ENCODE assay signal across 1 cellular context in the genomic region with DNA sequence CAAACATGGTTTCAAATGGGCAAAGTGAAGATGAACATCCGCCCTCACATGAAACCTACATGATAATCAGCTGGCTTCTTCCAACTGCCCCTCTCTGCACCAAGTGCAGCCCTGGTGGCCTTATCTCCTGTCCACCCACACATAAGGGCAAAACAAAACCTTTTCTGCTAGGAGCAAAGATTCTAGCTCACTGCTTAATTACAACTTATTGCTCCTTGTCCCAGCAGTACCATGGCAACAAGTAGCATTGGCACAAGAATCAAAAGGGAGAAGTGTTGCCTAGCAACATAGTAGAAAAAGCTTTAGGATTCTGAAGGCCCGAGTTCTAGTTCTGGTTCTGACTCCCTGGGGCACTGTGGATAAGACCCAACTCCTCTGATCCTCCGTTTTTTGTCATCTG.
A peak's percentile ranks its signal among the peaks of the same experiment; 100 is the strongest.
TF ChIP-seq lines count a peak whose summit lies in the region.

No MANE protein-coding gene starts in this region.

TF ChIP-seq in GM12878, 131 proteins besides CTCF, POLR2A, EP300 and RAD21:
- peak; percentile 78 for TF ChIP-seq BMI1 (IDR thresholded peaks at IDR 0.05; ENCODE audit: borderline replicate concordance)
- no peak for TF ChIP-seq SIN3A (IDR thresholded peaks at IDR 0.05; ENCODE audit: low read depth, low read length)
